In the genomic region with DNA sequence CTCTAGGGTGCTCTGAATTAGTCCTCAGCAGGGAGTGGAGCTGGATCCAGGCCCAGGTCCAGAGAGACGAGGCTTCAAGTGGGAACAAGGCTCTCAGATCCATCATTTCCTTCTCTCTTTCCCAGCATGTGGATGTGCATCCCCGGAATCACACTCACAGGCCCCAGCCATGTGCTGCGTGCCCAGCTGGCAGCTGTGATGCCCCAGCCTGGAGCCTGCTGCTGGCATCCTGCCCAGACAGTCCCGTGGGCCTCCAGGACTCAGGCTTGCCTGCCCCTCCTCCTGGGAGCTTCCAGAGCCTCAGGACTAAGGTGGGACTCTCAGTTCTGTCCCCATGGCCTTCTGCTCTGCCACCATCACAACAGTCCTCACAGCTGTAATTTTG, we compare ENCODE assay signal across 10 cellular contexts. TPM values are rescaled to one million over a fixed set of nuclear protein-coding genes. Genes with fewer than 3 reads are reported as not detected.
A peak's percentile ranks its signal among the peaks of the same experiment; 100 is the strongest.
DNase-seq lines count a peak whose midpoint lies in the region; ATAC-seq and TF ChIP-seq lines count a peak whose summit lies in the region.
"Had no signal": no experiment of that assay in that cellular context is flagged by ENCODE, and none has a peak within 500 bp of the region (broad histone marks: within the 10 kb centered on the region; RNA-seq: fewer than 3 reads in every experiment).

No MANE protein-coding gene starts in this region.

- H4K20me1 ChIP-seq in BLaER1: no peaks in the 10 kb centered on the region

- peaks cover 21% of the 10 kb centered on the region for H3K4me1 ChIP-seq in BLaER1

- TF ChIP-seq CTCF in cardiac fibroblast (IDR thresholded peaks at IDR 0.05; ENCODE audit: low read depth, low read length): no peak

- H3K9ac ChIP-seq in BLaER1: no peak overlapping the region

- no peaks in the 10 kb centered on the region for H3K9me3 ChIP-seq in BLaER1

- no peaks in the 10 kb centered on the region for H3K27me3 ChIP-seq in BLaER1

- ATAC-seq in GM18517 (IDR thresholded peaks at IDR 0.05; ENCODE audit: unreplicated experiment) (no peak), HG02610 (IDR thresholded peaks at IDR 0.05; ENCODE audit: unreplicated experiment) (no peak)

- DNase-seq in NCI-H2029 treated with DMSO at 0.1 percent for 48 hours (lab: John Stamatoyannopoulos, UW) (peak; percentile 74), cardiac fibroblast (ENCODE audit: low read depth in 2 of 2) (peak; percentile 16 to 51), myocyte (ENCODE audit: low read depth) (peak; percentile 86), G401 (ENCODE audit: low spot score) (no peak)
- DNase-seq in effector CD4-positive, alpha-beta T cell: no peak
- DNase-seq: CD8-positive, alpha-beta memory T cell had no signal

- no peak overlapping the region for H3K4me3 ChIP-seq in BLaER1
- no peak overlapping the region for H3K4me3 ChIP-seq in cardiac fibroblast (replicated peaks in 1 of 2; ENCODE audit: low read depth in 2 of 2, low read length in 2 of 2)

- in situ Hi-C loops in G401 (cut with HindIII; ENCODE audit: low sequenced_read_pairs): no loop called here

- 0 out of 2 replicates have a peak overlapping the region, but pooled peaks have one; percentile 26 for H3K27ac ChIP-seq in BLaER1

- H3K4me2 ChIP-seq in BLaER1: peak overlapping the region; percentile 33

- no peaks in the 10 kb centered on the region for H3K36me3 ChIP-seq in BLaER1

RNA-seq across cellular contexts. Expression of a gene that starts 6.2 kb away (rescaled TPM):
- not detected in 2 replicates for total RNA-seq in myocyte
- not detected for polyA plus RNA-seq in myocyte (2012)
- not detected in 2 replicates for total RNA-seq in G401 (2014; rRNA removed; shearing (Covaris generic))
- total RNA-seq: CD8-positive, alpha-beta memory T cell; liver had no signal
- polyA plus RNA-seq: CD8-positive, alpha-beta memory T cell; liver had no signal

RNA-seq across cellular contexts. Expression of a gene that starts 14.5 kb away (rescaled TPM):
- not detected in 2 replicates for total RNA-seq in myocyte
- polyA plus RNA-seq in myocyte (2012): not detected
- not detected in 2 replicates for total RNA-seq in G401 (2014; rRNA removed; shearing (Covaris generic))
- total RNA-seq: CD8-positive, alpha-beta memory T cell; liver had no signal
- polyA plus RNA-seq: CD8-positive, alpha-beta memory T cell; liver had no signal

RNA-seq across cellular contexts. Expression of a gene that starts 24.3 kb away (rescaled TPM):
- total RNA-seq in myocyte: not detected in 2 replicates
- not detected for polyA plus RNA-seq in myocyte (2012)
- total RNA-seq in G401 (2014; rRNA removed; shearing (Covaris generic)): not detected in 2 replicates
- total RNA-seq: CD8-positive, alpha-beta memory T cell; liver had no signal
- polyA plus RNA-seq: CD8-positive, alpha-beta memory T cell; liver had no signal

RNA-seq across cellular contexts. Expression of a gene that starts 42.6 kb away (rescaled TPM):
- total RNA-seq in myocyte: not detected in 2 replicates
- polyA plus RNA-seq in myocyte (2012): not detected
- total RNA-seq in G401 (2014; rRNA removed; shearing (Covaris generic)): 0.20 and 0.43 TPM in 2 replicates
- total RNA-seq: CD8-positive, alpha-beta memory T cell; liver had no signal
- polyA plus RNA-seq: CD8-positive, alpha-beta memory T cell; liver had no signal

Comparison
In these comparisons a context has a peak if more than half of its experiments do, and no peak if none do; other contexts are left out.
1. DNase-seq: peak in NCI-H2029 treated with DMSO at 0.1 percent for 48 hours (single experiment), cardiac fibroblast (2 of 2) and myocyte (single experiment); none in G401 (single experiment) and effector CD4-positive, alpha-beta T cell (single experiment).